Comparison of ENCODE assay signal across 8 cellular contexts in genomic region chr15:84748274-84749110, GRCh38. TPM values are rescaled to one million over a fixed set of nuclear protein-coding genes. Genes with fewer than 3 reads are reported as not detected.
DNase-seq lines count a peak whose midpoint lies in the region; ATAC-seq and FAIRE-seq lines count a peak whose summit lies in the region.

Gene ZNF592, plus strand, starts transcription at chr15:84748592. Its CDS starts 34,084 bp downstream, at chr15:84782676.

- CTCF ChIA-PET in naive thymus-derived CD4-positive, alpha-beta T cell (lab: Charles Lee): interaction anchor here (0.7 to 1.5 kb wide), 6 partner anchors 13 to 94 kb away, joined by 3 to 10 read pairs (median 4); partner anchors contain the start of gene WDR73

- peaks cover 5 to 35% (median 11%) of the 10 kb centered on the region in 5 donors for H3K36me3 Mint-ChIP-seq in naive thymus-derived CD4-positive, alpha-beta T cell

- intact Hi-C loops in naive thymus-derived CD4-positive, alpha-beta T cell (cut with micrococcal nuclease): loop anchor here (1.0 to 10.0 kb wide), 13 partner anchors 12 to 232 kb away; partner anchors contain the start of genes PDE8A (in 2 of the 2), SEC11A (in 2 of the 2), WDR73 (in 2 of the 2) and NMB (in 1 of the 2)

- no peaks in the 10 kb centered on the region for H3K27me3 ChIP-seq in naive thymus-derived CD4-positive, alpha-beta T cell (ENCODE audit: control insufficient read depth in 2 of 2, insufficient read depth in 2 of 2, low read length in 2 of 2)

- FAIRE-seq in RCC 7860 (lab: Jason Lieb, UNC): no peak

- H3K4me1 Mint-ChIP-seq in naive thymus-derived CD4-positive, alpha-beta T cell: peaks cover 53 to 78% (median 71%) of the 10 kb centered on the region in 7 donors

- H3K27ac ChIP-seq in naive thymus-derived CD4-positive, alpha-beta T cell (ENCODE audit: low read depth, low read length): peak within 1 kb of the TSS; percentile 89

- H3K36me3 ChIP-seq in naive thymus-derived CD4-positive, alpha-beta T cell (ENCODE audit: control insufficient read depth in 2 of 3, insufficient read depth in 3 of 3, low read length in 3 of 3): peaks cover 0 to 5% (median 0%) of the 10 kb centered on the region in 3 experiments

- DNase-seq in C1 segment of cervical spinal cord (lab: John Stamatoyannopoulos, UW) (peak; percentile 26 to 92 (median 80)), RCC 7860 (ENCODE audit: low spot score) (peak; percentile 68), activated T-helper 1 cell treated with Interleukin-2 at 50 U/mL for 16 hours (ENCODE audit: low read depth) (peak; percentile 77), fibroblast of gingiva (ENCODE audit: low read depth) (peak; percentile 86)
- peak; percentile 69 to 85 (median 79) for DNase-seq in naive thymus-derived CD4-positive, alpha-beta T cell
- DNase-seq in stimulated activated naive CD4-positive, alpha-beta T cell treated with Interleukin-2 at 50 U/mL for 16 hours (lab: John Stamatoyannopoulos, UW): peak; percentile 71

- H3K27me3 Mint-ChIP-seq in naive thymus-derived CD4-positive, alpha-beta T cell: no peaks in the 10 kb centered on the region

- peak within 1 kb of the TSS; percentile 96 for H3K4me3 ChIP-seq in naive thymus-derived CD4-positive, alpha-beta T cell (ENCODE audit: low read length)

- H3K4me1 ChIP-seq in naive thymus-derived CD4-positive, alpha-beta T cell (ENCODE audit: control insufficient read depth in 2 of 2, insufficient read depth in 2 of 2, low read length in 2 of 2): peaks cover 29 to 37% of the 10 kb centered on the region in 2 donors

- peak within 1 kb of the TSS; percentile 94 to 99 (median 99) for H3K4me3 Mint-ChIP-seq in naive thymus-derived CD4-positive, alpha-beta T cell

- no peaks in the 10 kb centered on the region for H3K9me3 ChIP-seq in naive thymus-derived CD4-positive, alpha-beta T cell (ENCODE audit: control insufficient read depth in 2 of 3, low read length in 3 of 3)

- peak within 1 kb of the TSS; percentile 94 to 100 (median 99) for H3K27ac Mint-ChIP-seq in naive thymus-derived CD4-positive, alpha-beta T cell

- ATAC-seq in GM19324 (IDR thresholded peaks at IDR 0.05; ENCODE audit: low FRiP score, unreplicated experiment) (peak; percentile 75), HG03457 (IDR thresholded peaks at IDR 0.05; ENCODE audit: unreplicated experiment) (peak; percentile 34)
- peak; percentile 86 for ATAC-seq in naive thymus-derived CD4-positive, alpha-beta T cell

- H3K9me3 Mint-ChIP-seq in naive thymus-derived CD4-positive, alpha-beta T cell: no peaks in the 10 kb centered on the region

- POLR2A ChIA-PET in naive thymus-derived CD4-positive, alpha-beta T cell (lab: Charles Lee): interaction anchor here (0.7 to 9.7 kb wide), 23 partner anchors 11 to 232 kb away, joined by 3 to 357 read pairs (median 6); partner anchors contain the start of genes SEC11A and WDR73

RNA-seq across cellular contexts. Expression of gene ZNF592, which starts in this region (rescaled TPM):
- total RNA-seq in naive thymus-derived CD4-positive, alpha-beta T cell: 10 to 100 TPM; 36.6 to 39.0 (median 37.6) TPM
- 10 to 100 TPM in 1 of 2 donors, 1 to 10 TPM in 1; 4.9 to 14.0 TPM for polyA plus RNA-seq in naive thymus-derived CD4-positive, alpha-beta T cell

Comparison
In these comparisons a context has a peak if more than half of its experiments do, and no peak if none do; other contexts are left out.
1. Peak in every context shown above with its lines: DNase-seq, ATAC-seq, H3K4me3 ChIP-seq and H3K27ac ChIP-seq.
2. ATAC-seq: peak in every context shown above with its lines; median percentile 86 in naive thymus-derived CD4-positive, alpha-beta T cell; 75 in GM19324; 34 in HG03457.